ENCODE assay signal across 16 cellular contexts in genomic region chr13:43546821-43547220, GRCh38.
A peak's percentile ranks its signal among the peaks of the same experiment; 100 is the strongest.
DNase-seq lines count a peak whose midpoint lies in the region; TF ChIP-seq lines count a peak whose summit lies in the region.
"Had no signal": no experiment of that assay in that cellular context is flagged by ENCODE, and none has a peak within 500 bp of the region (broad histone marks: within the 10 kb centered on the region; RNA-seq: fewer than 3 reads in every experiment).

No MANE protein-coding gene starts in this region.

- H3K4me3 ChIP-seq in left ventricle myocardium inferior (no peak overlapping the region), mesendoderm (ENCODE audit: low read length) (no peak overlapping the region), uterus (no peak overlapping the region), SK-N-SH (ENCODE audit: low read depth in 2 of 2, low read length in 1 of 2) (no peak overlapping the region)
- H3K4me3 ChIP-seq: BLaER1 treated with 17β-estradiol and CSF1 and Interleukin-3, amounts not matched to agents 10 nM and 100 nM; SJSA1 had no signal

- TF ChIP-seq RAD21 in SK-N-SH (IDR thresholded peaks at IDR 0.05; ENCODE audit: low read length): no peak

- no peak overlapping the region for H2AK5ac ChIP-seq in mesendoderm (ENCODE audit: low read length)

- H3K27me3 ChIP-seq in left ventricle myocardium inferior (ENCODE audit: low read depth) (no peaks in the 10 kb centered on the region), mesendoderm (ENCODE audit: insufficient read depth, low read length, poor library complexity) (no peaks in the 10 kb centered on the region), uterus (no peaks in the 10 kb centered on the region), SK-N-SH (ENCODE audit: insufficient read depth) (no peaks in the 10 kb centered on the region)
- H3K27me3 ChIP-seq: BLaER1 treated with 17β-estradiol and CSF1 and Interleukin-3, amounts not matched to agents 10 nM and 100 nM; SJSA1 had no signal

- H3K9me2 ChIP-seq in SK-N-SH: no peaks in the 10 kb centered on the region

- no peak overlapping the region for H2BK120ac ChIP-seq in mesendoderm (ENCODE audit: low read depth, low read length)

- H3K9me3 ChIP-seq in left ventricle myocardium inferior (replicated peaks) (no peaks in the 10 kb centered on the region), uterus (no peaks in the 10 kb centered on the region), SK-N-SH (no peaks in the 10 kb centered on the region)
- H3K9me3 ChIP-seq: BLaER1 treated with 17β-estradiol and CSF1 and Interleukin-3, amounts not matched to agents 10 nM and 100 nM; SJSA1 had no signal

- no peak overlapping the region for H3K9ac ChIP-seq in mesendoderm (ENCODE audit: low read length)
- no peak overlapping the region for H3K9ac ChIP-seq in SK-N-SH
- H3K9ac ChIP-seq: BLaER1 treated with 17β-estradiol and CSF1 and Interleukin-3, amounts not matched to agents 10 nM and 100 nM had no signal

- H2AFZ ChIP-seq in SK-N-SH (ENCODE audit: low read depth): no peak overlapping the region

- intact Hi-C loops in left ventricle myocardium inferior (cut with micrococcal nuclease) (no loop called here), cardiac septum (cut with DNase I) (loop anchor here (10.0 kb wide), 1 partner anchor 218 kb away; no protein-coding TSS in a partner anchor), uterus (cut with DNase I; ENCODE audit: low total_unique reads) (no loop called here)

- no peak for TF ChIP-seq POLR2A in uterus (IDR thresholded peaks at IDR 0.05)

- H3K4me2 ChIP-seq in mesendoderm (ENCODE audit: low read length) (no peak overlapping the region), SK-N-SH (no peak overlapping the region)

- no peaks in the 10 kb centered on the region for H3K79me1 ChIP-seq in mesendoderm (ENCODE audit: low read length)

- no peak overlapping the region for H3K23ac ChIP-seq in mesendoderm (ENCODE audit: low read length)

- no peak overlapping the region for H4K5ac ChIP-seq in mesendoderm (ENCODE audit: low read length)

- H3K27ac ChIP-seq in left ventricle myocardium inferior (replicated peaks) (peak overlapping the region; percentile 49), mesendoderm (ENCODE audit: low read depth, low read length) (no peak overlapping the region), uterus (peak overlapping the region; percentile 71 to 74), SK-N-SH (ENCODE audit: low read depth in 2 of 2, low read length in 1 of 2) (no peak overlapping the region; a peak in 1 of 4 replicates)
- H3K27ac ChIP-seq: BLaER1 treated with 17β-estradiol and CSF1 and Interleukin-3, amounts not matched to agents 10 nM and 100 nM; SJSA1 had no signal

- POLR2A ChIA-PET in SK-N-SH (lab: Yijun Ruan, JAX): no interaction called here

- no CpG with 5 or more reads among the region's 3 CpGs for WGBS in mesendoderm (ENCODE audit: extremely low coverage, insufficient coverage, low lambda C conversion rate)
- WGBS in SK-N-SH (ENCODE audit: low lambda C conversion rate): 68% methylated on average over 3 of the region's 3 CpGs

- no peak overlapping the region for H2BK5ac ChIP-seq in mesendoderm (ENCODE audit: low read length)

- no peak for TF ChIP-seq EP300 in SK-N-SH (IDR thresholded peaks at IDR 0.05; ENCODE audit: borderline replicate concordance in 1 of 2, low read depth in 1 of 2, low read length in 1 of 2)

- no peak overlapping the region for H4K8ac ChIP-seq in mesendoderm (ENCODE audit: low read depth, low read length)

- no peak overlapping the region for H3K18ac ChIP-seq in mesendoderm (ENCODE audit: low read length)

- CTCF ChIA-PET in SK-N-SH (lab: Yijun Ruan, JAX): no interaction called here

- no peak for TF ChIP-seq CTCF in left ventricle myocardium inferior (IDR thresholded peaks at IDR 0.05; ENCODE audit: borderline replicate concordance)
- no peak for TF ChIP-seq CTCF in uterus (IDR thresholded peaks at IDR 0.05)
- TF ChIP-seq CTCF in SK-N-SH (IDR thresholded peaks at IDR 0.05): no peak

- no peak overlapping the region for H3K56ac ChIP-seq in mesendoderm (ENCODE audit: low read length)

- H3K79me2 ChIP-seq in mesendoderm (ENCODE audit: control insufficient read depth, insufficient read depth, low read length): no peaks in the 10 kb centered on the region
- H3K79me2 ChIP-seq in SK-N-SH (ENCODE audit: insufficient read depth): no peaks in the 10 kb centered on the region

- H4K20me1 ChIP-seq in SK-N-SH (ENCODE audit: insufficient read depth): no peaks in the 10 kb centered on the region
- H4K20me1 ChIP-seq: BLaER1 treated with 17β-estradiol and CSF1 and Interleukin-3, amounts not matched to agents 10 nM and 100 nM had no signal

- H3F3A ChIP-seq in SK-N-SH (replicated peaks; ENCODE audit: insufficient read depth): no peaks in the 10 kb centered on the region

- no peak overlapping the region for H2BK15ac ChIP-seq in mesendoderm (replicated peaks; ENCODE audit: low read depth)

- H3K4ac ChIP-seq in mesendoderm (ENCODE audit: low read depth, low read length): no peak overlapping the region

- H3K4me1 ChIP-seq in left ventricle myocardium inferior (peaks cover 40% of the 10 kb centered on the region), mesendoderm (ENCODE audit: control insufficient read depth, low read depth, low read length) (peaks cover 2% of the 10 kb centered on the region), uterus (peaks cover 8 to 18% of the 10 kb centered on the region in 2 donors), SK-N-SH (ENCODE audit: control insufficient read depth in 1 of 2, insufficient read depth in 2 of 2, low read depth in 1 of 2, low read length in 1 of 2) (peaks cover 0 to 26% of the 10 kb centered on the region in 2 experiments; a peak in 2 of 4 replicates)

- H3K36me3 ChIP-seq in left ventricle myocardium inferior (no peaks in the 10 kb centered on the region), mesendoderm (ENCODE audit: control insufficient read depth, insufficient read depth, low read length) (no peaks in the 10 kb centered on the region), uterus (no peaks in the 10 kb centered on the region), SK-N-SH (replicated peaks in 1 of 2; ENCODE audit: control insufficient read depth in 1 of 2, insufficient read depth in 2 of 2, low read length in 1 of 2) (no peaks in the 10 kb centered on the region)
- H3K36me3 ChIP-seq: BLaER1 treated with 17β-estradiol and CSF1 and Interleukin-3, amounts not matched to agents 10 nM and 100 nM; SJSA1 had no signal

- no peak for DNase-seq in left ventricle myocardium inferior
- no peak for DNase-seq in cardiac septum (ENCODE audit: low spot score)
- DNase-seq in NCI-H82 (lab: John Stamatoyannopoulos, UW): peak; percentile 77
- DNase-seq in mesendoderm: peak; percentile 51
- DNase-seq in uterus: no peak
- DNase-seq in midbrain (lab: John Stamatoyannopoulos, UW): no peak
- DNase-seq in NCI-H774 (lab: John Stamatoyannopoulos, UW): no peak
- DNase-seq in SK-N-SH: no peak
- DNase-seq: Calu3; CD4-positive, alpha-beta memory T cell; Karpas-422; NCI-H1930; RPMI8226; T-helper 1 cell had no signal

TF ChIP-seq in SK-N-SH, 30 proteins besides CTCF, POLR2A, EP300 and RAD21:
- TF ChIP-seq ELF1 (IDR thresholded peaks at IDR 0.05): no peak
- TF ChIP-seq FOSL2 (IDR thresholded peaks at IDR 0.05; ENCODE audit: borderline replicate concordance, low read depth): no peak
- no peak for TF ChIP-seq TAF1 (IDR thresholded peaks at IDR 0.05; ENCODE audit: borderline replicate concordance, low read depth, low read length)
- no peak for TF ChIP-seq MEF2A (IDR thresholded peaks at IDR 0.05; ENCODE audit: borderline replicate concordance, low read depth)
- no peak for TF ChIP-seq FOXM1 (IDR thresholded peaks at IDR 0.05; ENCODE audit: low read depth)
- TF ChIP-seq JUND (IDR thresholded peaks at IDR 0.05): no peak
- TF ChIP-seq YY1 (IDR thresholded peaks at IDR 0.05; ENCODE audit: low read depth): no peak
- no peak for TF ChIP-seq TEAD4 (IDR thresholded peaks at IDR 0.05; ENCODE audit: borderline replicate concordance, insufficient read depth)
- TF ChIP-seq, protein P1, sequence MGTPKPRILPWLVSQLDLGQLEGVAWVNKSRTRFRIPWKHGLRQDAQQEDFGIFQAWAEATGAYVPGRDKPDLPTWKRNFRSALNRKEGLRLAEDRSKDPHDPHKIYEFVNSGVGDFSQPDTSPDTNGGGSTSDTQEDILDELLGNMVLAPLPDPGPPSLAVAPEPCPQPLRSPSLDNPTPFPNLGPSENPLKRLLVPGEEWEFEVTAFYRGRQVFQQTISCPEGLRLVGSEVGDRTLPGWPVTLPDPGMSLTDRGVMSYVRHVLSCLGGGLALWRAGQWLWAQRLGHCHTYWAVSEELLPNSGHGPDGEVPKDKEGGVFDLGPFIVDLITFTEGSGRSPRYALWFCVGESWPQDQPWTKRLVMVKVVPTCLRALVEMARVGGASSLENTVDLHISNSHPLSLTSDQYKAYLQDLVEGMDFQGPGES (IDR thresholded peaks at IDR 0.05; ENCODE audit: low read depth, low read length): no peak
- no peak for TF ChIP-seq REST (IDR thresholded peaks at IDR 0.05; ENCODE audit: low read depth, low read length)
- TF ChIP-seq RCOR1 (IDR thresholded peaks at IDR 0.05; ENCODE audit: low read length): no peak
TF ChIP-seq in SK-N-SH: peak in this region for 0.

Comparison
In these comparisons a context has a peak if more than half of its experiments do, and no peak if none do; other contexts are left out.
1. DNase-seq: peak in NCI-H82 (single experiment) and mesendoderm (single experiment); none in left ventricle myocardium inferior (single experiment), cardiac septum (single experiment), uterus (0 of 2), midbrain (single experiment), NCI-H774 (single experiment) and SK-N-SH (single experiment).
2. H3K27ac ChIP-seq: peak in left ventricle myocardium inferior (single experiment) and uterus (2 of 2); none in mesendoderm (single experiment) and SK-N-SH (0 of 2).